38 cellular contexts compared by ENCODE assay signal in genomic region chr10:16991011-16991410, GRCh38.
"Had no signal": no experiment of that assay in that cellular context is flagged by ENCODE, and none has a peak within 500 bp of the region (broad histone marks: within the 10 kb centered on the region; RNA-seq: fewer than 3 reads in every experiment).

No MANE protein-coding gene starts in this region.

- H3K9me3 ChIP-seq: adrenal gland, breast epithelium, colonic mucosa, gastrocnemius medialis, heart left ventricle had no signal

- H3K9me3 Mint-ChIP-seq: activated CD4-positive, alpha-beta memory T cell treated with anti-CD3 and anti-CD28 coated beads for 36 hours; activated naive CD4-positive, alpha-beta T cell treated with anti-CD3 and anti-CD28 coated beads for 36 hours; activated naive CD4-positive, alpha-beta T cell treated with anti-CD3 and anti-CD28 coated beads, Interleukin-2, amount 50 U/mL, for 24 hours; activated naive CD8-positive, alpha-beta T cell treated with anti-CD3 and anti-CD28 coated beads, Interleukin-2, amount 50 U/mL, for 24 hours; dendritic cell treated with granulocyte-macrophage colony-stimulating factor and Interleukin-4, amounts not matched to agents 40 ng/mL and 50 ng/mL, for 4 days; T-helper 2 cell treated with Interferon-gamma antibody and Interleukin-4, amounts not matched to agents 5 μg/mL and 100 μg/mL, for 36 hours had no signal

- H3K27me3 ChIP-seq: adrenal gland, breast epithelium, cardiac muscle cell, colonic mucosa, heart left ventricle had no signal

- H3K27ac ChIP-seq: adrenal gland, breast epithelium, cardiac muscle cell, colonic mucosa, dorsolateral prefrontal cortex, gastrocnemius medialis, heart left ventricle had no signal

- H3K27ac Mint-ChIP-seq: activated CD4-positive, alpha-beta memory T cell treated with anti-CD3 and anti-CD28 coated beads for 36 hours; activated CD4-positive, alpha-beta T cell treated with anti-CD3 and anti-CD28 coated beads for 36 hours; activated CD4-positive, alpha-beta T cell treated with anti-CD3 and anti-CD28 coated beads, Interleukin-2, amount 10 ng/mL, durations not matched to agents 24 days and 14 days; activated CD8-positive, alpha-beta memory T cell treated with anti-CD3 and anti-CD28 coated beads, Interleukin-2, amount 10 ng/mL, durations not matched to agents 7 days and 5 days; activated CD8-positive, alpha-beta T cell treated with anti-CD3 and anti-CD28 coated beads, Interleukin-2, amount 10 ng/mL, durations not matched to agents 7 days and 5 days; activated naive CD4-positive, alpha-beta T cell treated with anti-CD3 and anti-CD28 coated beads for 36 hours; activated naive CD4-positive, alpha-beta T cell treated with anti-CD3 and anti-CD28 coated beads, Interleukin-2, amount 50 U/mL, for 24 hours; activated naive CD8-positive, alpha-beta T cell treated with anti-CD3 and anti-CD28 coated beads for 36 hours; activated naive CD8-positive, alpha-beta T cell treated with anti-CD3 and anti-CD28 coated beads, Interleukin-2, amount 50 U/mL, for 24 hours; activated T-helper 1 cell treated with anti-CD3 and anti-CD28 coated beads, Interleukin-12 subunit alpha, Interleukin-12 subunit beta, Interleukin-2, Interleukin-4 antibody, amounts not matched to agents 30 ng/mL and 10 ng/mL and 1 ng/mL, durations not matched to agents 14 hours and 24 hours and 36 hours; activated T-helper 2 cell treated with anti-CD3 and anti-CD28 coated beads, Interferon-gamma antibody, Interleukin-2, Interleukin-4, amounts not matched to agents 10 μg/mL and 5 μg/mL and 100 μg/mL, durations not matched to agents 14 hours and 24 hours and 36 hours; dendritic cell treated with granulocyte-macrophage colony-stimulating factor and Interleukin-4, amounts not matched to agents 40 ng/mL and 50 ng/mL, for 4 days; T-helper 17 cell; T-helper 2 cell treated with Interferon-gamma antibody and Interleukin-4, amounts not matched to agents 5 μg/mL and 100 μg/mL, for 36 hours had no signal

- H3K36me3 Mint-ChIP-seq: activated CD4-positive, alpha-beta memory T cell treated with anti-CD3 and anti-CD28 coated beads for 36 hours; activated CD8-positive, alpha-beta memory T cell treated with anti-CD3 and anti-CD28 coated beads, Interleukin-2, amount 10 ng/mL, durations not matched to agents 7 days and 5 days; activated naive CD8-positive, alpha-beta T cell treated with anti-CD3 and anti-CD28 coated beads for 36 hours had no signal

- H3K4me1 Mint-ChIP-seq: activated CD8-positive, alpha-beta memory T cell treated with anti-CD3 and anti-CD28 coated beads, Interleukin-2, amount 10 ng/mL, durations not matched to agents 7 days and 5 days had no signal

- H3K4me3 Mint-ChIP-seq: activated CD4-positive, alpha-beta memory T cell treated with anti-CD3 and anti-CD28 coated beads for 36 hours; activated CD4-positive, alpha-beta T cell treated with anti-CD3 and anti-CD28 coated beads for 36 hours; activated CD4-positive, alpha-beta T cell treated with anti-CD3 and anti-CD28 coated beads, Interleukin-2, amount 10 ng/mL, durations not matched to agents 24 days and 14 days; activated CD8-positive, alpha-beta memory T cell treated with anti-CD3 and anti-CD28 coated beads, Interleukin-2, amount 10 ng/mL, durations not matched to agents 7 days and 5 days; activated CD8-positive, alpha-beta T cell treated with anti-CD3 and anti-CD28 coated beads, Interleukin-2, amount 10 ng/mL, durations not matched to agents 7 days and 5 days; activated naive CD4-positive, alpha-beta T cell treated with anti-CD3 and anti-CD28 coated beads for 36 hours; activated naive CD4-positive, alpha-beta T cell treated with anti-CD3 and anti-CD28 coated beads, Interleukin-2, amount 50 U/mL, for 24 hours; activated naive CD8-positive, alpha-beta T cell treated with anti-CD3 and anti-CD28 coated beads for 36 hours; activated naive CD8-positive, alpha-beta T cell treated with anti-CD3 and anti-CD28 coated beads, Interleukin-2, amount 50 U/mL, for 24 hours; activated T-helper 1 cell treated with anti-CD3 and anti-CD28 coated beads, Interleukin-12 subunit alpha, Interleukin-12 subunit beta, Interleukin-2, Interleukin-4 antibody, amounts not matched to agents 30 ng/mL and 10 ng/mL and 1 ng/mL, durations not matched to agents 14 hours and 24 hours and 36 hours; dendritic cell treated with granulocyte-macrophage colony-stimulating factor and Interleukin-4, amounts not matched to agents 40 ng/mL and 50 ng/mL, for 4 days; endodermal cell; T-helper 17 cell; T-helper 2 cell treated with Interferon-gamma antibody and Interleukin-4, amounts not matched to agents 5 μg/mL and 100 μg/mL, for 36 hours had no signal

- H3K27me3 Mint-ChIP-seq: activated CD4-positive, alpha-beta memory T cell treated with anti-CD3 and anti-CD28 coated beads for 36 hours; activated CD4-positive, alpha-beta T cell treated with anti-CD3 and anti-CD28 coated beads for 36 hours; activated naive CD4-positive, alpha-beta T cell treated with anti-CD3 and anti-CD28 coated beads, Interleukin-2, amount 50 U/mL, for 24 hours; activated naive CD8-positive, alpha-beta T cell treated with anti-CD3 and anti-CD28 coated beads for 36 hours; activated naive CD8-positive, alpha-beta T cell treated with anti-CD3 and anti-CD28 coated beads, Interleukin-2, amount 50 U/mL, for 24 hours; brain; dendritic cell treated with granulocyte-macrophage colony-stimulating factor and Interleukin-4, amounts not matched to agents 40 ng/mL and 50 ng/mL, for 4 days; T-helper 17 cell had no signal

- ATAC-seq: activated CD4-positive, alpha-beta T cell treated with anti-CD3 and anti-CD28 coated beads for 36 hours; activated CD8-positive, alpha-beta memory T cell treated with anti-CD3 and anti-CD28 coated beads, Interleukin-2, amount 10 ng/mL, durations not matched to agents 7 days and 5 days; activated CD8-positive, alpha-beta T cell treated with anti-CD3 and anti-CD28 coated beads, Interleukin-2, amount 10 ng/mL, durations not matched to agents 7 days and 5 days; activated naive CD8-positive, alpha-beta T cell treated with anti-CD3 and anti-CD28 coated beads, Interleukin-2, amount 50 U/mL, for 24 hours; esophagus mucosa; gastrocnemius medialis; heart left ventricle; T-helper 17 cell had no signal

- DNase-seq: activated CD4-positive, alpha-beta memory T cell treated with anti-CD3 and anti-CD28 coated beads for 36 hours; activated CD4-positive, alpha-beta T cell treated with anti-CD3 and anti-CD28 coated beads for 36 hours; activated CD4-positive, alpha-beta T cell treated with anti-CD3 and anti-CD28 coated beads, Interleukin-2, amount 10 ng/mL, durations not matched to agents 24 days and 14 days; activated CD4-positive, CD25-positive, alpha-beta regulatory T cell; activated CD4-positive, CD25-positive, alpha-beta regulatory T cell treated with anti-CD3 and anti-CD28 coated beads, Interleukin-2, amount 50 U/mL, for 72 hours; activated CD8-positive, alpha-beta memory T cell treated with anti-CD3 and anti-CD28 coated beads, Interleukin-2, amount 10 ng/mL, durations not matched to agents 7 days and 5 days; activated CD8-positive, alpha-beta memory T cell treated with anti-CD3 and anti-CD28 coated beads, Interleukin-2, amount 50 U/mL, for 4 hours; activated CD8-positive, alpha-beta T cell treated with anti-CD3 and anti-CD28 coated beads, Interleukin-2, amount 10 ng/mL, durations not matched to agents 7 days and 5 days; activated effector memory CD4-positive, alpha-beta T cell treated with anti-CD3 and anti-CD28 coated beads, Interleukin-2, amount 50 U/mL, for 16 hours; activated naive CD4-positive, alpha-beta T cell treated with anti-CD3 and anti-CD28 coated beads for 36 hours; activated naive CD8-positive, alpha-beta T cell treated with anti-CD3 and anti-CD28 coated beads for 36 hours; activated naive CD8-positive, alpha-beta T cell treated with anti-CD3 and anti-CD28 coated beads, Interleukin-2, amount 50 U/mL, for 24 hours; activated T-cell treated with anti-CD3 and anti-CD28 coated beads, Interleukin-2, amount 50 U/mL, for 1 hour; activated T-cell treated with anti-CD3 and anti-CD28 coated beads, Interleukin-2, amount 50 U/mL, for 48 hours; adrenal gland; amygdala; aorta; central memory CD4-positive, alpha-beta T cell; cerebellar nuclear complex; colonic mucosa; dorsolateral prefrontal cortex; effector memory CD4-positive, alpha-beta T cell; endodermal cell; foreskin fibroblast; gastrocnemius medialis; glutamatergic neuron; heart left ventricle; T-helper 17 cell; T1000 had no signal
